23 cellular contexts compared by ENCODE assay signal in the genomic region with DNA sequence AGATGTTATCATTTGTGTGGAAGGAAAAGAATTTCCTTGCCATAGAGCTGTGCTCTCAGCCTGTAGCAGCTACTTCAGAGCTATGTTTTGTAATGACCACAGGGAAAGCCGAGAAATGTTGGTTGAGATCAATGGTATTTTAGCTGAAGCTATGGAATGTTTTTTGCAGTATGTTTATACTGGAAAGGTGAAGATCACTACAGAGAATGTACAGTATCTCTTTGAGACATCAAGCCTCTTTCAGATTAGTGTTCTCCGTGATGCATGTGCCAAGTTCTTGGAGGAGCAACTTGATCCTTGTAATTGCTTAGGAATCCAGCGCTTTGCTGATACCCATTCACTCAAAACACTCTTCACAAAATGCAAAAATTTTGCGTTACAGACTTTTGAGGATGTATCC.
"Had no signal": no experiment of that assay in that cellular context is flagged by ENCODE, and none has a peak within 500 bp of the region (broad histone marks: within the 10 kb centered on the region; RNA-seq: fewer than 3 reads in every experiment).

No MANE protein-coding gene starts in this region.

- H3K27me3 ChIP-seq: cardiac muscle cell, gastroesophageal sphincter, heart left ventricle, neural progenitor cell, tibial nerve, vagina had no signal

- H3K4me3 Mint-ChIP-seq: activated CD4-positive, alpha-beta memory T cell treated with anti-CD3 and anti-CD28 coated beads for 36 hours; activated CD4-positive, alpha-beta T cell treated with anti-CD3 and anti-CD28 coated beads for 36 hours; activated CD8-positive, alpha-beta memory T cell treated with anti-CD3 and anti-CD28 coated beads, Interleukin-2, amount 10 ng/mL, durations not matched to agents 7 days and 5 days; endodermal cell; immature natural killer cell; naive B cell; neural progenitor cell; stimulated activated naive CD8-positive, alpha-beta T cell treated with anti-CD3 and anti-CD28 coated beads, Interleukin-15, Interleukin-2, amounts not matched to agents 100 ng/mL and 50 ng/mL, for 24 hours; T-helper 2 cell treated with Interferon-gamma antibody and Interleukin-4, amounts not matched to agents 5 μg/mL and 100 μg/mL, for 36 hours had no signal

- H3K4me3 ChIP-seq: cardiac muscle cell, gastroesophageal sphincter, mucosa of descending colon, neural progenitor cell, psoas muscle, tibial nerve, vagina had no signal

- H3K27me3 Mint-ChIP-seq: activated CD4-positive, alpha-beta memory T cell treated with anti-CD3 and anti-CD28 coated beads for 36 hours; activated CD4-positive, alpha-beta T cell treated with anti-CD3 and anti-CD28 coated beads for 36 hours; activated CD8-positive, alpha-beta memory T cell treated with anti-CD3 and anti-CD28 coated beads, Interleukin-2, amount 10 ng/mL, durations not matched to agents 7 days and 5 days; naive B cell; stimulated activated naive CD8-positive, alpha-beta T cell treated with anti-CD3 and anti-CD28 coated beads, Interleukin-15, Interleukin-2, amounts not matched to agents 100 ng/mL and 50 ng/mL, for 24 hours had no signal

- H3K4me1 ChIP-seq: neural progenitor cell, tibial nerve, vagina had no signal

- H2AFZ ChIP-seq: neural progenitor cell had no signal

- H3K4me1 Mint-ChIP-seq: activated CD4-positive, alpha-beta T cell treated with anti-CD3 and anti-CD28 coated beads for 36 hours; activated CD8-positive, alpha-beta memory T cell treated with anti-CD3 and anti-CD28 coated beads, Interleukin-2, amount 10 ng/mL, durations not matched to agents 7 days and 5 days; endodermal cell; immature natural killer cell; neural progenitor cell had no signal

- H3K27ac Mint-ChIP-seq: activated CD4-positive, alpha-beta memory T cell treated with anti-CD3 and anti-CD28 coated beads for 36 hours; activated CD4-positive, alpha-beta T cell treated with anti-CD3 and anti-CD28 coated beads for 36 hours; activated CD8-positive, alpha-beta memory T cell treated with anti-CD3 and anti-CD28 coated beads, Interleukin-2, amount 10 ng/mL, durations not matched to agents 7 days and 5 days; endodermal cell; immature natural killer cell; naive B cell; neural progenitor cell; stimulated activated naive CD8-positive, alpha-beta T cell treated with anti-CD3 and anti-CD28 coated beads, Interleukin-15, Interleukin-2, amounts not matched to agents 100 ng/mL and 50 ng/mL, for 24 hours; T-helper 2 cell treated with Interferon-gamma antibody and Interleukin-4, amounts not matched to agents 5 μg/mL and 100 μg/mL, for 36 hours had no signal

- FAIRE-seq: small intestine, TTC549 had no signal

- ATAC-seq: activated CD4-positive, alpha-beta T cell treated with anti-CD3 and anti-CD28 coated beads for 36 hours; activated CD8-positive, alpha-beta memory T cell treated with anti-CD3 and anti-CD28 coated beads, Interleukin-2, amount 10 ng/mL, durations not matched to agents 7 days and 5 days; gastroesophageal sphincter; heart left ventricle; mucosa of descending colon; right cardiac atrium had no signal

- DNase-seq: activated CD4-positive, alpha-beta memory T cell treated with anti-CD3 and anti-CD28 coated beads for 36 hours; activated CD4-positive, alpha-beta T cell treated with anti-CD3 and anti-CD28 coated beads for 36 hours; activated CD8-positive, alpha-beta memory T cell treated with anti-CD3 and anti-CD28 coated beads, Interleukin-2, amount 10 ng/mL, durations not matched to agents 7 days and 5 days; activated naive CD4-positive, alpha-beta T cell; endodermal cell; heart left ventricle; immature natural killer cell; mesenchymal stem cell; mucosa of descending colon; naive B cell; psoas muscle; right cardiac atrium; small intestine; stimulated activated CD4-positive, alpha-beta T cell treated with anti-CD3 and anti-CD28 coated beads, Interleukin-15, amount 100 ng/mL, for 24 hours; stimulated activated CD4-positive, alpha-beta T cell treated with anti-CD3 and anti-CD28 coated beads, Interleukin-2, amount 100 ng/mL, for 48 hours had no signal

- H3K4me2 ChIP-seq: neural progenitor cell had no signal

- H3K9ac ChIP-seq: neural progenitor cell had no signal

- H3K27ac ChIP-seq: cardiac muscle cell, gastroesophageal sphincter, neural progenitor cell, psoas muscle, tibial nerve, vagina had no signal
